ENCODE assay signal across 1 cellular context in genomic region chr22:50523806-50524663, GRCh38.
TF ChIP-seq lines count a peak whose summit lies in the region.

No MANE protein-coding gene starts in this region.

TF ChIP-seq in WTC11, 78 proteins besides CTCF, POLR2A, EP300 and RAD21 (continued from another document):
- TF ChIP-seq ATF2 (CRISPR knock-in tag; IDR thresholded peaks at IDR 0.05; ENCODE audit: borderline replicate concordance, low read depth) (no peak), JUN (CRISPR knock-in tag; IDR thresholded peaks at IDR 0.05) (no peak), PRRX2 (CRISPR knock-in tag; IDR thresholded peaks at IDR 0.05) (no peak), MXD4 (CRISPR knock-in tag; IDR thresholded peaks at IDR 0.05; ENCODE audit: borderline replicate concordance) (no peak), SMAD4 (CRISPR knock-in tag; IDR thresholded peaks at IDR 0.05) (no peak), RORB (CRISPR knock-in tag; IDR thresholded peaks at IDR 0.05) (no peak), ELF4 (CRISPR knock-in tag; IDR thresholded peaks at IDR 0.05; ENCODE audit: low read depth) (no peak), ETV6 (CRISPR knock-in tag; IDR thresholded peaks at IDR 0.05) (no peak), ZNF396 (CRISPR knock-in tag; IDR thresholded peaks at IDR 0.05; ENCODE audit: borderline replicate concordance) (no peak), ZNF317 (CRISPR knock-in tag; IDR thresholded peaks at IDR 0.05; ENCODE audit: borderline replicate concordance, low read depth) (no peak)
- TF ChIP-seq, protein P1, sequence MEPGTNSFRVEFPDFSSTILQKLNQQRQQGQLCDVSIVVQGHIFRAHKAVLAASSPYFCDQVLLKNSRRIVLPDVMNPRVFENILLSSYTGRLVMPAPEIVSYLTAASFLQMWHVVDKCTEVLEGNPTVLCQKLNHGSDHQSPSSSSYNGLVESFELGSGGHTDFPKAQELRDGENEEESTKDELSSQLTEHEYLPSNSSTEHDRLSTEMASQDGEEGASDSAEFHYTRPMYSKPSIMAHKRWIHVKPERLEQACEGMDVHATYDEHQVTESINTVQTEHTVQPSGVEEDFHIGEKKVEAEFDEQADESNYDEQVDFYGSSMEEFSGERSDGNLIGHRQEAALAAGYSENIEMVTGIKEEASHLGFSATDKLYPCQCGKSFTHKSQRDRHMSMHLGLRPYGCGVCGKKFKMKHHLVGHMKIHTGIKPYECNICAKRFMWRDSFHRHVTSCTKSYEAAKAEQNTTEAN (CRISPR knock-in tag; IDR thresholded peaks at IDR 0.05), result no peak
- TF ChIP-seq, protein P2, sequence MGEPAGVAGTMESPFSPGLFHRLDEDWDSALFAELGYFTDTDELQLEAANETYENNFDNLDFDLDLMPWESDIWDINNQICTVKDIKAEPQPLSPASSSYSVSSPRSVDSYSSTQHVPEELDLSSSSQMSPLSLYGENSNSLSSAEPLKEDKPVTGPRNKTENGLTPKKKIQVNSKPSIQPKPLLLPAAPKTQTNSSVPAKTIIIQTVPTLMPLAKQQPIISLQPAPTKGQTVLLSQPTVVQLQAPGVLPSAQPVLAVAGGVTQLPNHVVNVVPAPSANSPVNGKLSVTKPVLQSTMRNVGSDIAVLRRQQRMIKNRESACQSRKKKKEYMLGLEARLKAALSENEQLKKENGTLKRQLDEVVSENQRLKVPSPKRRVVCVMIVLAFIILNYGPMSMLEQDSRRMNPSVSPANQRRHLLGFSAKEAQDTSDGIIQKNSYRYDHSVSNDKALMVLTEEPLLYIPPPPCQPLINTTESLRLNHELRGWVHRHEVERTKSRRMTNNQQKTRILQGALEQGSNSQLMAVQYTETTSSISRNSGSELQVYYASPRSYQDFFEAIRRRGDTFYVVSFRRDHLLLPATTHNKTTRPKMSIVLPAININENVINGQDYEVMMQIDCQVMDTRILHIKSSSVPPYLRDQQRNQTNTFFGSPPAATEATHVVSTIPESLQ (CRISPR knock-in tag; IDR thresholded peaks at IDR 0.05), result no peak
